In genomic region chr16:57147381-57148191, GRCh38 we compare ENCODE assay signal across 8 cellular contexts. TPM values are rescaled to one million over a fixed set of nuclear protein-coding genes. Genes with fewer than 3 reads are reported as not detected.
A peak's percentile ranks its signal among the peaks of the same experiment; 100 is the strongest.
DNase-seq lines count a peak whose midpoint lies in the region; ATAC-seq and TF ChIP-seq lines count a peak whose summit lies in the region.

No MANE protein-coding gene starts in this region.

- no peaks in the 10 kb centered on the region for H3K9me3 ChIP-seq in SK-N-SH
- no peaks in the 10 kb centered on the region for H3K9me3 ChIP-seq in suprapubic skin

- H3K9me2 ChIP-seq in SK-N-SH: no peaks in the 10 kb centered on the region

- no peaks in the 10 kb centered on the region for H3K79me2 ChIP-seq in SK-N-SH (ENCODE audit: insufficient read depth)

- DNase-seq in SK-N-SH: peak; percentile 59
- peak; percentile 19 for DNase-seq in astrocyte of the spinal cord (ENCODE audit: low read depth, low spot score)
- DNase-seq in islet precursor cell: peak; percentile 42
- DNase-seq in suprapubic skin (ENCODE audit: low spot score in 2 of 2): no peak
- DNase-seq in activated gamma-delta T cell (lab: John Stamatoyannopoulos, UW): no peak
- DNase-seq in NCI-H1105 (lab: John Stamatoyannopoulos, UW): no peak
- no peak for DNase-seq in DMS153 treated with DMSO at 0.1 percent for 48 hours (lab: John Stamatoyannopoulos, UW; ENCODE audit: unreplicated experiment)

- POLR2A ChIA-PET in SK-N-SH (lab: Yijun Ruan, JAX): interaction anchor here (0.5 kb wide), 1 partner anchor 142 kb away, joined by 3 read pairs; no protein-coding TSS in a partner anchor

- H3K27ac ChIP-seq in SK-N-SH (ENCODE audit: low read depth in 2 of 2, low read length in 1 of 2) (peak overlapping the region in 1 of 2 experiments; percentile 82; a peak in 2 of 4 replicates), suprapubic skin (peak overlapping the region; percentile 67)

- H3K4me3 ChIP-seq in SK-N-SH (ENCODE audit: low read depth in 2 of 2, low read length in 1 of 2): no peak overlapping the region
- no peak overlapping the region for H3K4me3 ChIP-seq in astrocyte of the spinal cord (ENCODE audit: low read depth, low read length)
- H3K4me3 ChIP-seq in suprapubic skin: peak overlapping the region; percentile 10

- TF ChIP-seq EP300 in SK-N-SH (IDR thresholded peaks at IDR 0.05; ENCODE audit: borderline replicate concordance in 1 of 2, low read depth in 1 of 2, low read length in 1 of 2) (no peak), suprapubic skin (IDR thresholded peaks at IDR 0.05) (no peak)

- no peaks in the 10 kb centered on the region for H4K20me1 ChIP-seq in SK-N-SH (ENCODE audit: insufficient read depth)

- in situ Hi-C loops in astrocyte of the spinal cord (cut with HindIII; ENCODE audit: low sequenced_read_pairs): no loop called here

- no peak overlapping the region for H2AFZ ChIP-seq in SK-N-SH (ENCODE audit: low read depth)

- TF ChIP-seq POLR2A in suprapubic skin (IDR thresholded peaks at IDR 0.05): no peak

- TF ChIP-seq CTCF in SK-N-SH (IDR thresholded peaks at IDR 0.05): no peak
- TF ChIP-seq CTCF in astrocyte of the spinal cord (IDR thresholded peaks at IDR 0.05; ENCODE audit: low read depth, low read length): no peak
- TF ChIP-seq CTCF in suprapubic skin (IDR thresholded peaks at IDR 0.05): no peak

- no peak overlapping the region for H3K9ac ChIP-seq in SK-N-SH

- 80% methylated on average over 14 of the region's 14 CpGs for WGBS in SK-N-SH (ENCODE audit: low lambda C conversion rate)
- 11% methylated on average over 14 of the region's 14 CpGs for WGBS in suprapubic skin

- TF ChIP-seq RAD21 in SK-N-SH (IDR thresholded peaks at IDR 0.05; ENCODE audit: low read length): no peak

- ATAC-seq in SK-N-SH treated with all-trans-retinoic acid at 6 μM for 48 hours: no peak

- no peak overlapping the region; the same call in 1 of the 2 replicates for H3K4me2 ChIP-seq in SK-N-SH

- H3K36me3 ChIP-seq in SK-N-SH (replicated peaks in 1 of 2; ENCODE audit: control insufficient read depth in 1 of 2, insufficient read depth in 2 of 2, low read length in 1 of 2) (peaks cover 0 to 16% of the 10 kb centered on the region in 2 experiments), suprapubic skin (peaks cover 6% of the 10 kb centered on the region)

- H3K4me1 ChIP-seq in SK-N-SH (ENCODE audit: control insufficient read depth in 1 of 2, insufficient read depth in 2 of 2, low read depth in 1 of 2, low read length in 1 of 2): peaks cover 19 to 48% of the 10 kb centered on the region in 2 experiments; a peak in 3 of 4 replicates
- H3K4me1 ChIP-seq in suprapubic skin: peaks cover 35% of the 10 kb centered on the region

- CTCF ChIA-PET in SK-N-SH (lab: Yijun Ruan, JAX): interaction anchor here (1.0 to 2.6 kb wide), 5 partner anchors 20 to 88 kb away, joined by 3 to 10 read pairs (median 3); partner anchors contain the start of gene CPNE2

- no peaks in the 10 kb centered on the region for H3K27me3 ChIP-seq in SK-N-SH (ENCODE audit: insufficient read depth)
- H3K27me3 ChIP-seq in suprapubic skin: no peaks in the 10 kb centered on the region

- H3F3A ChIP-seq in SK-N-SH (replicated peaks; ENCODE audit: insufficient read depth): peaks cover 6% of the 10 kb centered on the region

TF ChIP-seq in SK-N-SH, 30 proteins besides CTCF, POLR2A, EP300 and RAD21 (continues in another document):
- TF ChIP-seq ELF1 (IDR thresholded peaks at IDR 0.05) (no peak), TCF12 (IDR thresholded peaks at IDR 0.05) (no peak), FOSL2 (IDR thresholded peaks at IDR 0.05; ENCODE audit: borderline replicate concordance, low read depth) (no peak), RXRA (IDR thresholded peaks at IDR 0.05; ENCODE audit: borderline replicate concordance, low read depth) (no peak), USF2 (IDR thresholded peaks at IDR 0.05; ENCODE audit: borderline replicate concordance, low read depth, low read length) (no peak), SMC3 (IDR thresholded peaks at IDR 0.05; ENCODE audit: low read depth, low read length) (no peak), PBX3 (IDR thresholded peaks at IDR 0.05) (no peak), TEAD4 (IDR thresholded peaks at IDR 0.05; ENCODE audit: borderline replicate concordance, insufficient read depth) (no peak), RCOR1 (IDR thresholded peaks at IDR 0.05; ENCODE audit: low read length) (no peak)

TF ChIP-seq in SK-N-SH treated with all-trans-retinoic acid at 6 μM for 48 hours, 23 proteins besides CTCF, POLR2A, EP300 and RAD21:
- no peak for TF ChIP-seq TOX (CRISPR knock-in tag; IDR thresholded peaks at IDR 0.05; ENCODE audit: borderline replicate concordance)
- no peak for TF ChIP-seq PATZ1 (CRISPR knock-in tag; IDR thresholded peaks at IDR 0.05; ENCODE audit: borderline replicate concordance)
- no peak for TF ChIP-seq GLIS3 (CRISPR knock-in tag; IDR thresholded peaks at IDR 0.05)
- TF ChIP-seq RARB (CRISPR knock-in tag; IDR thresholded peaks at IDR 0.05): no peak
- TF ChIP-seq ZFP3 (CRISPR knock-in tag; IDR thresholded peaks at IDR 0.05): no peak
- no peak for TF ChIP-seq ZNF565 (CRISPR knock-in tag; conservative IDR thresholded peaks at IDR 0.05; ENCODE audit: low read depth)
- no peak for TF ChIP-seq CREB5 (CRISPR knock-in tag; IDR thresholded peaks at IDR 0.05; ENCODE audit: low read depth)
- TF ChIP-seq BACH2 (CRISPR knock-in tag; IDR thresholded peaks at IDR 0.05; ENCODE audit: borderline replicate concordance): no peak
- no peak for TF ChIP-seq ARNTL (CRISPR knock-in tag; IDR thresholded peaks at IDR 0.05; ENCODE audit: borderline replicate concordance, low read depth)
- TF ChIP-seq ESRRG (CRISPR knock-in tag; IDR thresholded peaks at IDR 0.05): no peak
- TF ChIP-seq SNAI2 (CRISPR knock-in tag; IDR thresholded peaks at IDR 0.05): no peak
- TF ChIP-seq CSDC2 (CRISPR knock-in tag; IDR thresholded peaks at IDR 0.05): no peak
- TF ChIP-seq OSR1 (CRISPR knock-in tag; IDR thresholded peaks at IDR 0.05): no peak
TF ChIP-seq in SK-N-SH treated with all-trans-retinoic acid at 6 μM for 48 hours: peak in this region for 0.

RNA-seq across cellular contexts. Expression of gene PSME3IP1, which starts 38.3 kb away (rescaled TPM):
- 80.9 and 92.0 TPM in 2 replicates for polyA plus RNA-seq in SK-N-SH (2012; rRNA removed)
- 56.1 and 64.2 TPM in 2 replicates for polyA plus RNA-seq in SK-N-SH (2012; cell fraction: cytosol; rRNA removed)
- polyA plus RNA-seq in SK-N-SH (2012; cell fraction: nucleus; rRNA removed): 162 and 164 TPM in 2 replicates
- total RNA-seq in suprapubic skin: 100 to 1,000 TPM in 1 of 4 donors, 10 to 100 TPM in 3; 47.1 to 109 (median 60.3) TPM

RNA-seq across cellular contexts. Expression of gene RSPRY1, which starts 38.5 kb away (rescaled TPM):
- polyA plus RNA-seq in SK-N-SH (2012; rRNA removed): 16.6 and 21.7 TPM in 2 replicates
- 18.7 and 21.4 TPM in 2 replicates for polyA plus RNA-seq in SK-N-SH (2012; cell fraction: cytosol; rRNA removed)
- 16.3 and 28.5 TPM in 2 replicates for polyA plus RNA-seq in SK-N-SH (2012; cell fraction: nucleus; rRNA removed)
- total RNA-seq in suprapubic skin: 10 to 100 TPM; 16.3 to 48.3 (median 35.2) TPM

RNA-seq across cellular contexts. Expression of gene CPNE2, which starts 55.2 kb away (rescaled TPM):
- polyA plus RNA-seq in SK-N-SH (2012; rRNA removed): 63.8 and 73.0 TPM in 2 replicates
- 34.3 and 56.3 TPM in 2 replicates for polyA plus RNA-seq in SK-N-SH (2012; cell fraction: cytosol; rRNA removed)
- 34.7 and 38.7 TPM in 2 replicates for polyA plus RNA-seq in SK-N-SH (2012; cell fraction: nucleus; rRNA removed)
- 10 to 100 TPM; 12.7 to 23.1 (median 15.7) TPM for total RNA-seq in suprapubic skin

Comparison
In these comparisons a context has a peak if more than half of its experiments do, and no peak if none do; other contexts are left out.
1. DNase-seq: peak in SK-N-SH (single experiment), astrocyte of the spinal cord (single experiment) and islet precursor cell (single experiment); none in suprapubic skin (0 of 2), activated gamma-delta T cell (single experiment), NCI-H1105 (single experiment) and DMS153 treated with DMSO at 0.1 percent for 48 hours (single experiment).